ENCODE assay signal across 18 cellular contexts in genomic region chr3:58274027-58274614, GRCh38.
"Had no signal": no experiment of that assay in that cellular context is flagged by ENCODE, and none has a peak within 500 bp of the region (broad histone marks: within the 10 kb centered on the region; RNA-seq: fewer than 3 reads in every experiment).

No MANE protein-coding gene starts in this region.

- ATAC-seq: activated CD8-positive, alpha-beta T cell treated with anti-CD3 and anti-CD28 coated beads for 36 hours; gastroesophageal sphincter; lower lobe of right lung had no signal

- H3K4me2 ChIP-seq: hepatocyte had no signal

- H3K4me3 ChIP-seq: adrenal gland, gastroesophageal sphincter, hepatocyte, lower lobe of right lung had no signal

- H3K79me2 ChIP-seq: hepatocyte had no signal

- H3K36me3 ChIP-seq: brain microvascular endothelial cell had no signal

- H3K27me3 Mint-ChIP-seq: activated CD8-positive, alpha-beta T cell treated with anti-CD3 and anti-CD28 coated beads for 36 hours; activated naive CD4-positive, alpha-beta T cell treated with anti-CD3 and anti-CD28 coated beads, Interleukin-2, amount 10 ng/mL, durations not matched to agents 7 days and 5 days had no signal

- H2AFZ ChIP-seq: hepatocyte had no signal

- DNase-seq: activated CD4-positive, alpha-beta T cell treated with anti-CD3 and anti-CD28 coated beads for 4 hours; activated CD8-positive, alpha-beta memory T cell treated with anti-CD3 and anti-CD28 coated beads, Interleukin-2, amount 50 U/mL, for 4 hours; activated CD8-positive, alpha-beta T cell treated with anti-CD3 and anti-CD28 coated beads for 36 hours; adrenal gland; brain microvascular endothelial cell; kidney glomerular epithelial cell; lower lobe of right lung; retina; small intestine; stimulated activated naive CD4-positive, alpha-beta T cell; substantia nigra; trophoblast cell had no signal

- H3K27ac Mint-ChIP-seq: activated CD8-positive, alpha-beta T cell treated with anti-CD3 and anti-CD28 coated beads for 36 hours; activated naive CD4-positive, alpha-beta T cell treated with anti-CD3 and anti-CD28 coated beads, Interleukin-2, amount 10 ng/mL, durations not matched to agents 7 days and 5 days; mesothelial cell of epicardium; T-helper 1 cell treated with Interleukin-12 subunit alpha and Interleukin-12 subunit beta and Interleukin-4 antibody, amounts not matched to agents 30 μg/mL and 1 μg/mL, for 36 hours had no signal

- H3K4me1 Mint-ChIP-seq: mesothelial cell of epicardium, neural crest cell had no signal

- H3K9me3 Mint-ChIP-seq: activated naive CD4-positive, alpha-beta T cell treated with anti-CD3 and anti-CD28 coated beads, Interleukin-2, amount 10 ng/mL, durations not matched to agents 7 days and 5 days; T-helper 1 cell treated with Interleukin-12 subunit alpha and Interleukin-12 subunit beta and Interleukin-4 antibody, amounts not matched to agents 30 μg/mL and 1 μg/mL, for 36 hours had no signal

- H3K27me3 ChIP-seq: adrenal gland, brain microvascular endothelial cell, gastroesophageal sphincter, hepatocyte had no signal

- H3K4me3 Mint-ChIP-seq: activated CD8-positive, alpha-beta T cell treated with anti-CD3 and anti-CD28 coated beads for 36 hours; activated naive CD4-positive, alpha-beta T cell treated with anti-CD3 and anti-CD28 coated beads, Interleukin-2, amount 10 ng/mL, durations not matched to agents 7 days and 5 days; mesothelial cell of epicardium; neural crest cell; T-helper 1 cell treated with Interleukin-12 subunit alpha and Interleukin-12 subunit beta and Interleukin-4 antibody, amounts not matched to agents 30 μg/mL and 1 μg/mL, for 36 hours had no signal

- H3K9me3 ChIP-seq: adrenal gland, gastroesophageal sphincter, lower lobe of right lung had no signal

- H3K36me3 Mint-ChIP-seq: activated naive CD4-positive, alpha-beta T cell treated with anti-CD3 and anti-CD28 coated beads, Interleukin-2, amount 10 ng/mL, durations not matched to agents 7 days and 5 days had no signal

- H3K27ac ChIP-seq: brain microvascular endothelial cell, gastroesophageal sphincter, hepatocyte, lower lobe of right lung had no signal
